ENCODE assay signal across 27 cellular contexts in genomic region chr7:20559883-20560282, GRCh38. TPM values are rescaled to one million over a fixed set of nuclear protein-coding genes. Genes with fewer than 3 reads are reported as not detected.
"Had no signal": no experiment of that assay in that cellular context is flagged by ENCODE, and none has a peak within 500 bp of the region (broad histone marks: within the 10 kb centered on the region; RNA-seq: fewer than 3 reads in every experiment).

No MANE protein-coding gene starts in this region.

- ATAC-seq: activated CD4-positive, alpha-beta T cell treated with anti-CD3 and anti-CD28 coated beads for 36 hours; activated CD4-positive, CD25-positive, alpha-beta regulatory T cell treated with anti-CD3 and anti-CD28 coated beads, Interleukin-2, amount 50 U/mL, for 24 hours; activated CD8-positive, alpha-beta T cell treated with anti-CD3 and anti-CD28 coated beads, Interleukin-2, amount 10 ng/mL, durations not matched to agents 7 days and 5 days; PC-3 had no signal

- H3K27ac ChIP-seq: brain microvascular endothelial cell, SJCRH30 had no signal

- H3K27me3 ChIP-seq: brain microvascular endothelial cell, SJCRH30 had no signal

- H3K27ac Mint-ChIP-seq: activated CD4-positive, alpha-beta T cell treated with anti-CD3 and anti-CD28 coated beads for 36 hours; activated CD4-positive, alpha-beta T cell treated with anti-CD3 and anti-CD28 coated beads, Interleukin-2, amount 10 ng/mL, durations not matched to agents 7 days and 5 days; activated CD8-positive, alpha-beta T cell treated with anti-CD3 and anti-CD28 coated beads, Interleukin-2, amount 10 ng/mL, durations not matched to agents 7 days and 5 days; activated naive CD4-positive, alpha-beta T cell treated with anti-CD3 and anti-CD28 coated beads, Interleukin-2, amount 50 U/mL, for 24 hours; activated T-cell treated with anti-CD3 and anti-CD28 coated beads, Interleukin-2, amount 50 U/mL, for 24 hours; activated T-helper 2 cell treated with anti-CD3 and anti-CD28 coated beads, Interferon-gamma antibody, Interleukin-2, Interleukin-4, amounts not matched to agents 10 μg/mL and 5 μg/mL and 100 μg/mL, durations not matched to agents 14 hours and 24 hours and 36 hours; T-helper 1 cell treated with Interleukin-12 subunit alpha and Interleukin-12 subunit beta and Interleukin-4 antibody, amounts not matched to agents 30 μg/mL and 1 μg/mL, for 36 hours; T-helper 2 cell treated with Interferon-gamma antibody and Interleukin-4, amounts not matched to agents 5 μg/mL and 100 μg/mL, for 36 hours had no signal

- H3K4me3 Mint-ChIP-seq: activated CD4-positive, alpha-beta T cell treated with anti-CD3 and anti-CD28 coated beads for 36 hours; activated CD4-positive, alpha-beta T cell treated with anti-CD3 and anti-CD28 coated beads, Interleukin-2, amount 10 ng/mL, durations not matched to agents 7 days and 5 days; activated CD8-positive, alpha-beta T cell treated with anti-CD3 and anti-CD28 coated beads, Interleukin-2, amount 10 ng/mL, durations not matched to agents 7 days and 5 days; activated naive CD4-positive, alpha-beta T cell treated with anti-CD3 and anti-CD28 coated beads, Interleukin-2, amount 50 U/mL, for 24 hours; activated T-cell treated with anti-CD3 and anti-CD28 coated beads, Interleukin-2, amount 50 U/mL, for 24 hours; T-helper 1 cell treated with Interleukin-12 subunit alpha and Interleukin-12 subunit beta and Interleukin-4 antibody, amounts not matched to agents 30 μg/mL and 1 μg/mL, for 36 hours; T-helper 2 cell treated with Interferon-gamma antibody and Interleukin-4, amounts not matched to agents 5 μg/mL and 100 μg/mL, for 36 hours had no signal

- H3K4me2 ChIP-seq: SK-N-SH had no signal

- H3K9me3 ChIP-seq: SK-N-SH had no signal

- DNase-seq: activated CD4-positive, alpha-beta T cell treated with anti-CD3 and anti-CD28 coated beads for 36 hours; activated CD4-positive, alpha-beta T cell treated with anti-CD3 and anti-CD28 coated beads, Interleukin-2, amount 10 ng/mL, durations not matched to agents 7 days and 5 days; activated CD4-positive, alpha-beta T cell treated with anti-CD3 and anti-CD28 coated beads, Interleukin-2, amount 50 U/mL, for 48 hours; activated CD8-positive, alpha-beta T cell treated with anti-CD3 and anti-CD28 coated beads, Interleukin-2, amount 10 ng/mL, durations not matched to agents 7 days and 5 days; activated gamma-delta T cell; activated naive CD4-positive, alpha-beta T cell treated with Interleukin-2 at 50 U/mL for 16 hours; activated T-cell treated with anti-CD3 and anti-CD28 coated beads, Interleukin-2, amount 50 U/mL, for 24 hours; anterior cingulate cortex; brain microvascular endothelial cell; central memory CD4-positive, alpha-beta T cell; NCI-H1092 treated with DMSO at 0.1 percent for 48 hours; NCI-H1417; NCI-H1930; NCI-H2081 treated with DMSO at 0.1 percent for 48 hours; NCI-H345; NK-92 treated with Interleukin-12 subunit alpha and Interleukin-12 subunit beta, amount 100 ng/mL, for 24 hours; PC-3; Right ventricle myocardium superior; SJCRH30 had no signal

- H3K4me3 ChIP-seq: SJCRH30 had no signal

- H3K36me3 ChIP-seq: brain microvascular endothelial cell, SJCRH30 had no signal

- H3K27me3 Mint-ChIP-seq: activated CD4-positive, alpha-beta T cell treated with anti-CD3 and anti-CD28 coated beads, Interleukin-2, amount 10 ng/mL, durations not matched to agents 7 days and 5 days; activated naive CD4-positive, alpha-beta T cell treated with anti-CD3 and anti-CD28 coated beads, Interleukin-2, amount 50 U/mL, for 24 hours; activated T-cell treated with anti-CD3 and anti-CD28 coated beads, Interleukin-2, amount 50 U/mL, for 24 hours had no signal

- H3K36me3 Mint-ChIP-seq: activated naive CD4-positive, alpha-beta T cell treated with anti-CD3 and anti-CD28 coated beads, Interleukin-2, amount 50 U/mL, for 24 hours had no signal

- H3K4me1 Mint-ChIP-seq: activated CD4-positive, alpha-beta T cell treated with anti-CD3 and anti-CD28 coated beads for 36 hours; activated CD4-positive, alpha-beta T cell treated with anti-CD3 and anti-CD28 coated beads, Interleukin-2, amount 10 ng/mL, durations not matched to agents 7 days and 5 days; activated naive CD4-positive, alpha-beta T cell treated with anti-CD3 and anti-CD28 coated beads, Interleukin-2, amount 50 U/mL, for 24 hours had no signal

- H3K9me3 Mint-ChIP-seq: activated CD4-positive, alpha-beta T cell treated with anti-CD3 and anti-CD28 coated beads, Interleukin-2, amount 10 ng/mL, durations not matched to agents 7 days and 5 days; activated naive CD4-positive, alpha-beta T cell treated with anti-CD3 and anti-CD28 coated beads, Interleukin-2, amount 50 U/mL, for 24 hours; activated T-cell treated with anti-CD3 and anti-CD28 coated beads, Interleukin-2, amount 50 U/mL, for 24 hours; activated T-helper 2 cell treated with anti-CD3 and anti-CD28 coated beads, Interferon-gamma antibody, Interleukin-2, Interleukin-4, amounts not matched to agents 10 μg/mL and 5 μg/mL and 100 μg/mL, durations not matched to agents 14 hours and 24 hours and 36 hours; T-helper 1 cell treated with Interleukin-12 subunit alpha and Interleukin-12 subunit beta and Interleukin-4 antibody, amounts not matched to agents 30 μg/mL and 1 μg/mL, for 36 hours; T-helper 2 cell treated with Interferon-gamma antibody and Interleukin-4, amounts not matched to agents 5 μg/mL and 100 μg/mL, for 36 hours had no signal

RNA-seq across cellular contexts. Expression of gene ABCB5, which starts 55.6 kb away (rescaled TPM):
- total RNA-seq: activated CD4-positive, alpha-beta T cell treated with anti-CD3 and anti-CD28 coated beads for 36 hours; activated CD4-positive, alpha-beta T cell treated with anti-CD3 and anti-CD28 coated beads, Interleukin-2, amount 10 ng/mL, durations not matched to agents 7 days and 5 days; activated CD8-positive, alpha-beta T cell treated with anti-CD3 and anti-CD28 coated beads, Interleukin-2, amount 10 ng/mL, durations not matched to agents 7 days and 5 days; activated T-helper 2 cell treated with anti-CD3 and anti-CD28 coated beads, Interferon-gamma antibody, Interleukin-2, Interleukin-4, amounts not matched to agents 10 μg/mL and 5 μg/mL and 100 μg/mL, durations not matched to agents 14 hours and 24 hours and 36 hours; cerebellum; M059J; PC-3; Right ventricle myocardium superior had no signal
- polyA plus RNA-seq: SK-N-SH had no signal
